29 cellular contexts compared by ENCODE assay signal in genomic region chr6:76533661-76534060, GRCh38.
"Had no signal": no experiment of that assay in that cellular context is flagged by ENCODE, and none has a peak within 500 bp of the region (broad histone marks: within the 10 kb centered on the region; RNA-seq: fewer than 3 reads in every experiment).

No MANE protein-coding gene starts in this region.

- H3K27ac Mint-ChIP-seq: naive B cell; naive thymus-derived CD8-positive, alpha-beta T cell; natural killer cell treated with Interleukin-12 subunit alpha and Interleukin-12 subunit beta and Interleukin-15 and Interleukin-18, amount 100 ng/mL, for 72 hours; nephron progenitor cell; progenitor cell of endocrine pancreas; stimulated activated effector memory CD8-positive, alpha-beta T cell treated with anti-CD3 and anti-CD28 coated beads, Interleukin-12 subunit alpha, Interleukin-12 subunit beta, amount 100 ng/mL, for 72 hours; stimulated activated naive CD8-positive, alpha-beta T cell treated with anti-CD3 and anti-CD28 coated beads, Interleukin-15, amount 100 ng/mL, for 72 hours had no signal

- H3K4me1 Mint-ChIP-seq: naive B cell; naive thymus-derived CD8-positive, alpha-beta T cell; nephron progenitor cell; neural crest cell; stimulated activated effector memory CD8-positive, alpha-beta T cell treated with anti-CD3 and anti-CD28 coated beads, Interleukin-12 subunit alpha, Interleukin-12 subunit beta, amount 100 ng/mL, for 72 hours; stimulated activated naive CD8-positive, alpha-beta T cell treated with anti-CD3 and anti-CD28 coated beads, Interleukin-15, amount 100 ng/mL, for 72 hours had no signal

- H3K9me3 ChIP-seq: ovary, right lobe of liver, testis, transverse colon, upper lobe of right lung, uterus had no signal

- H3K36me3 ChIP-seq: ovary, right lobe of liver, sigmoid colon, suprapubic skin, tibial artery, transverse colon, upper lobe of right lung, uterus had no signal

- H3K4me3 ChIP-seq: ovary, psoas muscle, right lobe of liver, sigmoid colon, suprapubic skin, tibial artery, transverse colon, upper lobe of right lung, uterus had no signal

- H3K27me3 Mint-ChIP-seq: naive B cell; naive thymus-derived CD8-positive, alpha-beta T cell; natural killer cell treated with Interleukin-12 subunit alpha and Interleukin-12 subunit beta and Interleukin-15 and Interleukin-18, amount 100 ng/mL, for 72 hours; progenitor cell of endocrine pancreas; stimulated activated naive CD8-positive, alpha-beta T cell treated with anti-CD3 and anti-CD28 coated beads, Interleukin-15, amount 100 ng/mL, for 72 hours had no signal

- H2AFZ ChIP-seq: parathyroid adenoma had no signal

- H3K27ac ChIP-seq: ovary, parathyroid adenoma, psoas muscle, right lobe of liver, sigmoid colon, suprapubic skin, testis, tibial artery, transverse colon, upper lobe of right lung, uterus had no signal

- ATAC-seq: naive thymus-derived CD8-positive, alpha-beta T cell; natural killer cell treated with Interleukin-12 subunit alpha and Interleukin-12 subunit beta and Interleukin-15 and Interleukin-18, amount 100 ng/mL, for 72 hours; psoas muscle; stimulated activated naive CD8-positive, alpha-beta T cell treated with anti-CD3 and anti-CD28 coated beads, Interleukin-15, amount 100 ng/mL, for 72 hours; stimulated activated naive CD8-positive, alpha-beta T cell treated with anti-CD3 and anti-CD28 coated beads, Interleukin-15, Interleukin-2, amounts not matched to agents 100 U/mL and 50 U/mL, for 24 hours had no signal

- H3K36me3 Mint-ChIP-seq: naive B cell; stimulated activated effector memory CD8-positive, alpha-beta T cell treated with anti-CD3 and anti-CD28 coated beads, Interleukin-12 subunit alpha, Interleukin-12 subunit beta, amount 100 ng/mL, for 72 hours had no signal

- H3K27me3 ChIP-seq: ovary, right lobe of liver, sigmoid colon, suprapubic skin, testis, tibial artery, transverse colon, upper lobe of right lung, uterus had no signal

- DNase-seq: naive B cell; naive thymus-derived CD8-positive, alpha-beta T cell; nephron progenitor cell; occipital lobe; ovary; psoas muscle; right cardiac atrium; right lobe of liver; sigmoid colon; small intestine; stimulated activated CD4-positive, alpha-beta T cell treated with anti-CD3 and anti-CD28 coated beads, Interleukin-15, amount 100 ng/mL, for 24 hours; stimulated activated CD4-positive, alpha-beta T cell treated with anti-CD3 and anti-CD28 coated beads, Interleukin-2, amount 100 ng/mL, for 24 hours; stimulated activated CD4-positive, alpha-beta T cell treated with anti-CD3 and anti-CD28 coated beads, Interleukin-2, amount 100 ng/mL, for 48 hours; stimulated activated CD4-positive, alpha-beta T cell treated with anti-CD3 and anti-CD28 coated beads, Interleukin-4, amount 100 ng/mL, for 24 hours; stimulated activated naive CD4-positive, alpha-beta T cell; stimulated activated naive CD8-positive, alpha-beta T cell treated with anti-CD3 and anti-CD28 coated beads, Interleukin-15, amount 100 ng/mL, for 72 hours; stimulated activated naive CD8-positive, alpha-beta T cell treated with anti-CD3 and anti-CD28 coated beads, Interleukin-15, Interleukin-2, amounts not matched to agents 100 U/mL and 50 U/mL, for 24 hours; substantia nigra; testis; tibial artery; transverse colon; upper lobe of right lung; uterus had no signal

- H3K9ac ChIP-seq: parathyroid adenoma had no signal

- H3K4me3 Mint-ChIP-seq: naive B cell; naive thymus-derived CD8-positive, alpha-beta T cell; natural killer cell treated with Interleukin-12 subunit alpha and Interleukin-12 subunit beta and Interleukin-15 and Interleukin-18, amount 100 ng/mL, for 72 hours; nephron progenitor cell; neural crest cell; stimulated activated effector memory CD8-positive, alpha-beta T cell treated with anti-CD3 and anti-CD28 coated beads, Interleukin-12 subunit alpha, Interleukin-12 subunit beta, amount 100 ng/mL, for 72 hours; stimulated activated naive CD8-positive, alpha-beta T cell treated with anti-CD3 and anti-CD28 coated beads, Interleukin-15, amount 100 ng/mL, for 72 hours had no signal

- H3K4me1 ChIP-seq: parathyroid adenoma, psoas muscle, right lobe of liver, sigmoid colon, suprapubic skin, testis, tibial artery, transverse colon, upper lobe of right lung, uterus had no signal
